Comparison of ENCODE assay signal across 20 cellular contexts in genomic region chr1:179779645-179780272, GRCh38. TPM values are rescaled to one million over a fixed set of nuclear protein-coding genes. Genes with fewer than 3 reads are reported as not detected.
DNase-seq lines count a peak whose midpoint lies in the region; ATAC-seq and TF ChIP-seq lines count a peak whose summit lies in the region.
"Had no signal": no experiment of that assay in that cellular context is flagged by ENCODE, and none has a peak within 500 bp of the region (broad histone marks: within the 10 kb centered on the region; RNA-seq: fewer than 3 reads in every experiment).

No MANE protein-coding gene starts in this region.

- in situ Hi-C loops in ACHN (cut with HindIII; ENCODE audit: low pct_ligation_motif_present, low pct_unique_long_range_greater_than_20kb, low sequenced_read_pairs): no loop called here

- H3K4me3 Mint-ChIP-seq in Caco-2 (ENCODE audit: unreplicated experiment): no peak overlapping the region
- H3K4me3 Mint-ChIP-seq: activated naive CD8-positive, alpha-beta T cell had no signal

- H3K27ac Mint-ChIP-seq in Caco-2 (ENCODE audit: unreplicated experiment): no peak overlapping the region
- H3K27ac Mint-ChIP-seq: activated naive CD8-positive, alpha-beta T cell had no signal

- H3K9me3 Mint-ChIP-seq in Caco-2 (ENCODE audit: unreplicated experiment): no peaks in the 10 kb centered on the region

- intact Hi-C loops in Caco-2 (cut with micrococcal nuclease; ENCODE audit: unreplicated experiment): loop anchor here (5.0 kb wide), 1 partner anchor 33 kb away; no protein-coding TSS in a partner anchor

- H3K4me1 ChIP-seq in Caco-2: no peaks in the 10 kb centered on the region
- H3K4me1 ChIP-seq: HAP-1 had no signal

- no peaks in the 10 kb centered on the region for H3K36me3 Mint-ChIP-seq in Caco-2 (ENCODE audit: insufficient read depth, unreplicated experiment)
- H3K36me3 Mint-ChIP-seq: activated naive CD8-positive, alpha-beta T cell had no signal

- no peak for TF ChIP-seq CTCF in AG10803 (conservative IDR thresholded peaks at IDR 0.05; ENCODE audit: low read length)
- no peak for TF ChIP-seq CTCF in fibroblast of the aortic adventitia (IDR thresholded peaks at IDR 0.05; ENCODE audit: insufficient read depth, low read length)
- TF ChIP-seq CTCF in omental fat pad (IDR thresholded peaks at IDR 0.05): no peak
- TF ChIP-seq CTCF in Caco-2 (IDR thresholded peaks at IDR 0.05; ENCODE audit: insufficient read depth in 1 of 2, low read depth in 1 of 2, low read length in 1 of 2, severe bottlenecking in 1 of 2, unreplicated experiment in 1 of 2): no peak

- CTCF ChIA-PET in Caco-2 (lab: Charles Lee): no interaction called here

- H3K27me3 ChIP-seq in Caco-2 (replicated peaks; ENCODE audit: control insufficient read depth, insufficient read depth, low read length): no peaks in the 10 kb centered on the region

- no TSS peak for BruUV-seq in Caco-2 (replicated peaks; lab: Mats Ljungman, UMichigan)

- H3K27me3 Mint-ChIP-seq in Caco-2 (ENCODE audit: insufficient read depth, unreplicated experiment): peaks cover 3% of the 10 kb centered on the region

- DNase-seq in AG10803 (ENCODE audit: low read depth) (peak; percentile 5), LHCN-M2 (ENCODE audit: low read depth) (peak; percentile 6), fibroblast of the aortic adventitia (ENCODE audit: low read depth) (peak; percentile 52), omental fat pad (ENCODE audit: low spot score) (no peak), ACHN (no peak), Caco-2 (no peak)
- no peak for DNase-seq in activated CD8-positive, alpha-beta memory T cell treated with anti-CD3 and anti-CD28 coated beads for 24 hours
- DNase-seq: activated CD4-positive, alpha-beta T cell treated with anti-CD3 and anti-CD28 coated beads for 1 hour; dorsolateral prefrontal cortex; IMR-90; left colon; midbrain; NCI-H748 treated with DMSO at 0.1 percent for 48 hours; stimulated activated CD8-positive, alpha-beta memory T cell treated with anti-CD3 and anti-CD28 coated beads, Interleukin-4, amount 100 ng/mL, for 48 hours had no signal

- H3K4me1 Mint-ChIP-seq in Caco-2 (ENCODE audit: low read depth, unreplicated experiment): no peaks in the 10 kb centered on the region

- H3K9me3 ChIP-seq in Caco-2: no peaks in the 10 kb centered on the region
- H3K9me3 ChIP-seq: HAP-1 had no signal

- H3K4me3 ChIP-seq in AG10803 (ENCODE audit: low read length): no peak overlapping the region
- H3K4me3 ChIP-seq in fibroblast of the aortic adventitia (ENCODE audit: low read depth, low read length): no peak overlapping the region
- H3K4me3 ChIP-seq in Caco-2 (ENCODE audit: low read depth, low read length): no peak overlapping the region
- H3K4me3 ChIP-seq: dorsolateral prefrontal cortex, HAP-1 had no signal

- ATAC-seq in SK-N-SH treated with all-trans-retinoic acid at 6 μM for 48 hours (no peak), omental fat pad (ENCODE audit: low FRiP score) (no peak)
- ATAC-seq: left colon, Panc1 had no signal

- POLR2A ChIA-PET in Caco-2 (lab: Charles Lee): no interaction called here

- no peaks in the 10 kb centered on the region for H3K36me3 ChIP-seq in Caco-2 (ENCODE audit: control insufficient read depth, insufficient read depth, low read length)
- H3K36me3 ChIP-seq: HAP-1 had no signal

TF ChIP-seq in SK-N-SH treated with all-trans-retinoic acid at 6 μM for 48 hours, 23 proteins besides CTCF, POLR2A, EP300 and RAD21:
- no peak for TF ChIP-seq TOX (CRISPR knock-in tag; IDR thresholded peaks at IDR 0.05; ENCODE audit: borderline replicate concordance)
- peak; percentile 31; the same call in 1 of the 2 replicates for TF ChIP-seq ISL1 (CRISPR knock-in tag; IDR thresholded peaks at IDR 0.05)
- TF ChIP-seq PATZ1 (CRISPR knock-in tag; IDR thresholded peaks at IDR 0.05; ENCODE audit: borderline replicate concordance): no peak
- TF ChIP-seq ZC3H10 (CRISPR knock-in tag; IDR thresholded peaks at IDR 0.05): no peak
- TF ChIP-seq ZNF70 (CRISPR knock-in tag; IDR thresholded peaks at IDR 0.05): peak; percentile 76

RNA-seq across cellular contexts. Expression of gene FAM163A, which starts 36.7 kb away (rescaled TPM):
- total RNA-seq in LHCN-M2 (2014; rRNA removed) (not detected in 2 replicates), fibroblast of the aortic adventitia (ENCODE audit: low replicate concordance) (not detected in 2 replicates), omental fat pad (under 1 TPM in 2 of 4 donors, not detected in 2; 0.13 to 0.56 TPM), Caco-2 (2022) (not detected in 2 replicates)
- polyA plus RNA-seq in LHCN-M2 (2012): not detected
- total RNA-seq: bronchial epithelial cell, IMR-90 had no signal
- polyA plus RNA-seq: AG04450, IMR-90 had no signal

Comparison
In these comparisons a context has a peak if more than half of its experiments do, and no peak if none do; other contexts are left out.
1. DNase-seq: peak in AG10803 (single experiment), LHCN-M2 (single experiment) and fibroblast of the aortic adventitia (single experiment); none in omental fat pad (single experiment), ACHN (single experiment), activated CD8-positive, alpha-beta memory T cell treated with anti-CD3 and anti-CD28 coated beads for 24 hours (single experiment) and Caco-2 (0 of 2).